12 cellular contexts compared by ENCODE assay signal in genomic region chr3:108088146-108088545, GRCh38. TPM values are rescaled to one million over a fixed set of nuclear protein-coding genes. Genes with fewer than 3 reads are reported as not detected.
A peak's percentile ranks its signal among the peaks of the same experiment; 100 is the strongest.
DNase-seq lines count a peak whose midpoint lies in the region; ATAC-seq and TF ChIP-seq lines count a peak whose summit lies in the region.
"Had no signal": no experiment of that assay in that cellular context is flagged by ENCODE, and none has a peak within 500 bp of the region (broad histone marks: within the 10 kb centered on the region; RNA-seq: fewer than 3 reads in every experiment).

No MANE protein-coding gene starts in this region.

- H3K4me3 ChIP-seq in A673 (ENCODE audit: low read depth, low read length, poor library complexity, severe bottlenecking): peak overlapping the region; percentile 22
- H3K4me3 ChIP-seq in GM12865 (ENCODE audit: low read depth, low read length): peak overlapping the region; percentile 96

- TF ChIP-seq CTCF in A673 (conservative IDR thresholded peaks at IDR 0.05; ENCODE audit: low read depth, low read length) (no peak), GM12865 (IDR thresholded peaks at IDR 0.05; ENCODE audit: insufficient read depth, low read depth, low read length, missing control alignments) (no peak), mesothelial cell of epicardium (IDR thresholded peaks at IDR 0.05; ENCODE audit: unreplicated experiment) (no peak), endothelial cell (IDR thresholded peaks at IDR 0.05; ENCODE audit: unreplicated experiment) (no peak)
- no peak for TF ChIP-seq CTCF in activated CD8-positive, alpha-beta T cell treated with anti-CD3 and anti-CD28 coated beads for 36 hours (IDR thresholded peaks at IDR 0.05)

- peaks cover 9% of the 10 kb centered on the region for H3K4me1 ChIP-seq in A673 (ENCODE audit: insufficient read depth, low read length, poor library complexity, severe bottlenecking)

- H3K27me3 ChIP-seq in A673 (replicated peaks; ENCODE audit: insufficient read depth, low read depth, low read length, poor library complexity): no peaks in the 10 kb centered on the region
- H3K27me3 ChIP-seq: right atrium auricular region had no signal

- no TSS peak for BruUV-seq in A673 (replicated peaks; lab: Mats Ljungman, UMichigan)

- no peak for DNase-seq in A673 (ENCODE audit: low spot score)
- no peak for DNase-seq in GM12865 (ENCODE audit: low read depth)
- peak; percentile 19 for DNase-seq in activated CD8-positive, alpha-beta T cell treated with anti-CD3 and anti-CD28 coated beads for 36 hours
- no peak for DNase-seq in mesothelial cell of epicardium (ENCODE audit: low spot score in 2 of 2, unreplicated experiment in 2 of 2)
- DNase-seq in endothelial cell (ENCODE audit: low spot score): no peak
- DNase-seq in T-cell: no peak
- no peak for DNase-seq in GF-D8 (lab: John Stamatoyannopoulos, UW)
- DNase-seq in GOT3 (lab: John Stamatoyannopoulos, UW): no peak
- DNase-seq: Caco-2, kidney had no signal

- CTCF ChIA-PET in A673 (lab: Charles Lee) (no interaction called here), T-cell (lab: Charles Lee) (no interaction called here)
- CTCF ChIA-PET in activated CD8-positive, alpha-beta T cell treated with anti-CD3 and anti-CD28 coated beads for 36 hours (lab: Charles Lee): no interaction called here

- H3K36me3 ChIP-seq in A673 (ENCODE audit: insufficient read depth, low read length, poor library complexity, severe bottlenecking): no peaks in the 10 kb centered on the region
- H3K36me3 ChIP-seq: right atrium auricular region had no signal

- no peak overlapping the region for H3K27ac ChIP-seq in A673 (ENCODE audit: low read depth, low read length, poor library complexity, severe bottlenecking)

- no peaks in the 10 kb centered on the region for H3K27me3 Mint-ChIP-seq in activated CD8-positive, alpha-beta T cell treated with anti-CD3 and anti-CD28 coated beads for 36 hours
- peaks cover 14% of the 10 kb centered on the region for H3K27me3 Mint-ChIP-seq in mesothelial cell of epicardium (ENCODE audit: low read depth)
- H3K27me3 Mint-ChIP-seq in endothelial cell (ENCODE audit: unreplicated experiment): peaks cover 6% of the 10 kb centered on the region
- no peaks in the 10 kb centered on the region for H3K27me3 Mint-ChIP-seq in T-cell

- H3K9me3 ChIP-seq in A673 (ENCODE audit: low read depth, low read length, poor library complexity, severe bottlenecking): no peaks in the 10 kb centered on the region
- H3K9me3 ChIP-seq: right atrium auricular region had no signal

- H3K36me3 Mint-ChIP-seq in activated CD8-positive, alpha-beta T cell treated with anti-CD3 and anti-CD28 coated beads for 36 hours (ENCODE audit: low read depth): peaks cover 9% of the 10 kb centered on the region
- H3K36me3 Mint-ChIP-seq in mesothelial cell of epicardium (no peaks in the 10 kb centered on the region), endothelial cell (ENCODE audit: low read depth, unreplicated experiment) (peaks cover 7% of the 10 kb centered on the region), T-cell (peaks cover 5% of the 10 kb centered on the region)

- peaks cover 2% of the 10 kb centered on the region for H3K9me3 Mint-ChIP-seq in activated CD8-positive, alpha-beta T cell treated with anti-CD3 and anti-CD28 coated beads for 36 hours
- H3K9me3 Mint-ChIP-seq in mesothelial cell of epicardium: no peaks in the 10 kb centered on the region
- no peaks in the 10 kb centered on the region for H3K9me3 Mint-ChIP-seq in endothelial cell (ENCODE audit: unreplicated experiment)
- H3K9me3 Mint-ChIP-seq in T-cell: peaks cover 0 to 4% (median 0%) of the 10 kb centered on the region in 3 donors

- no peak overlapping the region for H3K4me3 Mint-ChIP-seq in activated CD8-positive, alpha-beta T cell treated with anti-CD3 and anti-CD28 coated beads for 36 hours
- peak overlapping the region; percentile 24 for H3K4me3 Mint-ChIP-seq in mesothelial cell of epicardium
- no peak overlapping the region for H3K4me3 Mint-ChIP-seq in endothelial cell (ENCODE audit: unreplicated experiment)
- no peak overlapping the region for H3K4me3 Mint-ChIP-seq in T-cell

- peak overlapping the region; percentile 83 for H3K27ac Mint-ChIP-seq in activated CD8-positive, alpha-beta T cell treated with anti-CD3 and anti-CD28 coated beads for 36 hours
- no peak overlapping the region for H3K27ac Mint-ChIP-seq in mesothelial cell of epicardium
- no peak overlapping the region for H3K27ac Mint-ChIP-seq in endothelial cell (ENCODE audit: unreplicated experiment)
- peak overlapping the region in 1 of 2 donors; percentile 74 for H3K27ac Mint-ChIP-seq in T-cell

- no peak for ATAC-seq in activated CD8-positive, alpha-beta T cell treated with anti-CD3 and anti-CD28 coated beads for 36 hours
- ATAC-seq in T-cell (replicated peaks in 1 of 4): no peak
- ATAC-seq: HCT116 had no signal

- peaks cover 19% of the 10 kb centered on the region for H3K4me1 Mint-ChIP-seq in activated CD8-positive, alpha-beta T cell treated with anti-CD3 and anti-CD28 coated beads for 36 hours (ENCODE audit: low read depth)
- H3K4me1 Mint-ChIP-seq in mesothelial cell of epicardium (peaks cover 32% of the 10 kb centered on the region), endothelial cell (ENCODE audit: unreplicated experiment) (peaks cover 13% of the 10 kb centered on the region), T-cell (peaks cover 18 to 19% (median 18%) of the 10 kb centered on the region in 3 donors)

- intact Hi-C loops in A673 (cut with micrococcal nuclease; ENCODE audit: unreplicated experiment): no loop called here
- intact Hi-C loops in activated CD8-positive, alpha-beta T cell treated with anti-CD3 and anti-CD28 coated beads for 36 hours (cut with micrococcal nuclease): loop anchor here (2.0 to 5.0 kb wide), 2 partner anchors 37 to 146 kb away; no protein-coding TSS in a partner anchor

- POLR2A ChIA-PET in A673 (lab: Charles Lee; ENCODE audit: low non-redundant PET): no interaction called here
- POLR2A ChIA-PET in activated CD8-positive, alpha-beta T cell treated with anti-CD3 and anti-CD28 coated beads for 36 hours (lab: Charles Lee): interaction anchor here (0.6 to 6.4 kb wide), 8 partner anchors 8 to 318 kb away, joined by 3 to 155 read pairs (median 8); no protein-coding TSS in a partner anchor
- POLR2A ChIA-PET in T-cell (lab: Charles Lee): no interaction called here

RNA-seq across cellular contexts. Expression of gene CD47, which starts 2.7 kb away (rescaled TPM):
- total RNA-seq in A673 (2021) (28.2 and 34.7 TPM in 2 replicates), mesothelial cell of epicardium (174 to 178 TPM (median 176 TPM) in 3 replicates), endothelial cell (ENCODE audit: unreplicated experiment) (89.6 TPM), T-cell (100 to 1,000 TPM; 154 to 186 (median 161) TPM)
- 10 to 100 TPM; 88.7 to 91.6 TPM for total RNA-seq in activated CD8-positive, alpha-beta T cell treated with anti-CD3 and anti-CD28 coated beads for 36 hours
